In genomic region chr21:36320421-36321324, GRCh38 we compare ENCODE assay signal across 8 cellular contexts. TPM values are rescaled to one million over a fixed set of nuclear protein-coding genes. Genes with fewer than 3 reads are reported as not detected.
DNase-seq lines count a peak whose midpoint lies in the region; ATAC-seq and TF ChIP-seq lines count a peak whose summit lies in the region.

No MANE protein-coding gene starts in this region.

- H3K27ac ChIP-seq in WERI-Rb-1 (peak overlapping the region; percentile 94), thoracic aorta (peak overlapping the region; percentile 96 to 97)

- in situ Hi-C loops in GM13977 (cut with MboI; ENCODE audit: low pct_unique_long_range_greater_than_20kb, low sequenced_read_pairs, unreplicated experiment) = no loop called here

- TF ChIP-seq CTCF in AG09319 (IDR thresholded peaks at IDR 0.05; ENCODE audit: low read depth, low read length) (no peak), GM13977 (IDR thresholded peaks at IDR 0.05; ENCODE audit: extremely low read depth, insufficient read depth, missing control alignments) (no peak), WERI-Rb-1 (IDR thresholded peaks at IDR 0.05; ENCODE audit: low read depth, low read length) (no peak), mucosa of descending colon (IDR thresholded peaks at IDR 0.05) (no peak), thoracic aorta (IDR thresholded peaks at IDR 0.05) (no peak)

- H3K9me3 ChIP-seq in WERI-Rb-1 (ENCODE audit: severe bottlenecking) = peaks cover 8% of the 10 kb centered on the region
- no peaks in the 10 kb centered on the region for H3K9me3 ChIP-seq in mucosa of descending colon
- H3K9me3 ChIP-seq in thoracic aorta = no peaks in the 10 kb centered on the region

- peaks cover 27% of the 10 kb centered on the region for H3K36me3 ChIP-seq in WERI-Rb-1
- no peaks in the 10 kb centered on the region for H3K36me3 ChIP-seq in mucosa of descending colon (ENCODE audit: low read depth)
- no peaks in the 10 kb centered on the region for H3K36me3 ChIP-seq in thoracic aorta

- H3K27me3 ChIP-seq in WERI-Rb-1 (ENCODE audit: insufficient read depth, low read depth, severe bottlenecking) = no peaks in the 10 kb centered on the region
- H3K27me3 ChIP-seq in thoracic aorta (replicated peaks; ENCODE audit: insufficient read depth) = no peaks in the 10 kb centered on the region

- TF ChIP-seq POLR2A in erythroblast (IDR thresholded peaks at IDR 0.05; ENCODE audit: low read length) = peak; percentile 73

- DNase-seq in AG09319 (ENCODE audit: extremely low read depth, low read depth) (peak; percentile 28), GM13977 (ENCODE audit: low spot score) (peak; percentile 80), NCI-H1930 (lab: John Stamatoyannopoulos, UW) (peak; percentile 43 to 66), WERI-Rb-1 (peak; percentile 89), erythroblast (lab: John Stamatoyannopoulos, UW) (peak; percentile 97 to 99), mucosa of descending colon (peak in 2 of 3 donors; percentile 85 to 87), thoracic aorta (ENCODE audit: low spot score) (peak; percentile 10)

- H3K4me3 ChIP-seq in WERI-Rb-1 (ENCODE audit: low read depth, low read length) = peak overlapping the region; percentile 79
- peak overlapping the region; percentile 87 for H3K4me3 ChIP-seq in mucosa of descending colon
- H3K4me3 ChIP-seq in thoracic aorta = peak overlapping the region; percentile 92

- ATAC-seq in HG02938 (IDR thresholded peaks at IDR 0.05; ENCODE audit: unreplicated experiment) (peak; percentile 47), mucosa of descending colon (peak; percentile 65), thoracic aorta (ENCODE audit: insufficient number of reproducible peaks, low FRiP score, low read depth) (no peak)

- H3K4me1 ChIP-seq in mucosa of descending colon (ENCODE audit: low read depth) = peaks cover 18% of the 10 kb centered on the region
- H3K4me1 ChIP-seq in thoracic aorta (ENCODE audit: control insufficient read depth in 1 of 2, low read depth in 2 of 2) = peaks cover 23 to 43% of the 10 kb centered on the region in 2 donors

- intact Hi-C loops in mucosa of descending colon (cut with DNase I, micrococcal nuclease) = loop anchor here in 1 of 2 donors (10.0 kb wide), 1 partner anchor 166 kb away; the partner anchor contains the start of gene DOP1B

RNA-seq across cellular contexts. Expression of gene MORC3, which starts 0.7 kb away (rescaled TPM):
- total RNA-seq in mucosa of descending colon = 10 to 100 TPM; 27.9 to 42.1 (median 29.9) TPM
- 10 to 100 TPM; 23.3 to 58.8 TPM for total RNA-seq in thoracic aorta

Comparison
In these comparisons a context has a peak if more than half of its experiments do, and no peak if none do; other contexts are left out.
1. DNase-seq: peak in every context shown above with its lines; median percentile 98 in erythroblast; 89 in WERI-Rb-1; 86 in mucosa of descending colon; 80 in GM13977; 54 in NCI-H1930; 28 in AG09319; 10 in thoracic aorta.